In the genomic region with DNA sequence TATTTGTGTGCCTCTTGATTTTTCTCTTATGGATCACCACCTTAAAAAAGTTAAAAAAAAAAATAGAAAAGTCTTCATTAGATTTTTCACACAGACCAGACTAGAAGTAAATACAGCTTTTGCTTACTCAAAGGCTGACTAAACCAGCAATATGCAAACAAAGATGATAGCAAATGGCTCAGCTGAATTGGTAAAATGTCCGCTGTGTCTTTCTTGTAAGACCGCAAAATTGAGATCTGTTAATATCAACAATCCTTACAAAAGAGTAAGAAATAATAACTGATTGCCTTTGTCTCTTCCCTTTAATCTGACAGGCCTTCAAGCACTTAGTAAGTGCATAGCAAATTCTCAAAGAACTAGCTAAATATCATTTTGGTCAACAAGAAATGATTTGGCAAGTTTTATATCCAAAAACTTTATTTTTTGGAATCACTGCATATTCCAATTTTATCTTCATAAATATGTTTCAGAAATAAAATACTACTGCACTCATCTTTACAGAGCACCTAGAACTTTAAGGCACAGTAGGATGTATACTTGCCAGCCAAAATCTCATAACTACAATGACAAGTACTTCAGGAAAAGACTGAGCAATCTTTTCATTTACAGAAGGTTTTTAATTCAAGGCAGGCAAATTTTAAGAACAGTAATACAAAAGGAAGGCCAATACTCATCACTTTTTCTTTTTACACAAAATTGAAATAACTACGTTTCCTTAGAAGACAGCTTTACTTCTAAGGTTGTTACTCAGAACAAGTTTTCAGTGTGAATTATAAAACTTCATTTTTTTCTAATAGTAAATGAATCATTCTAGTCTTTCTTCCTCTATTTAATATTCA, we compare ENCODE assay signal across 8 cellular contexts. TPM values are rescaled to one million over a fixed set of nuclear protein-coding genes. Genes with fewer than 3 reads are reported as not detected.
DNase-seq lines count a peak whose midpoint lies in the region; ATAC-seq and TF ChIP-seq lines count a peak whose summit lies in the region.

No MANE protein-coding gene starts in this region.

- POLR2A ChIA-PET in activated CD4-positive, alpha-beta T cell treated with anti-CD3 and anti-CD28 coated beads for 36 hours (lab: Charles Lee) = interaction anchor here (1.0 kb wide), 1 partner anchor 43 kb away, joined by 3 read pairs; a partner anchor contains a TSS

- in situ Hi-C loops in SK-MEL-5 (cut with HindIII; ENCODE audit: low pct_unique_long_range_greater_than_20kb, low sequenced_read_pairs) (no loop called here), G401 (cut with HindIII; ENCODE audit: low sequenced_read_pairs) (no loop called here)

- no peak overlapping the region for H2AFZ ChIP-seq in hepatocyte

- no peak for DNase-seq in activated CD4-positive, alpha-beta T cell treated with anti-CD3 and anti-CD28 coated beads for 36 hours
- DNase-seq in activated CD4-positive, alpha-beta T cell treated with anti-CD3 and anti-CD28 coated beads, Interleukin-2, amount 50 U/mL, for 4 hours = no peak
- DNase-seq in SK-MEL-5 (ENCODE audit: low read depth, low spot score) = peak; percentile 27
- DNase-seq in hepatocyte (ENCODE audit: low spot score) = no peak
- DNase-seq in suprapubic skin (ENCODE audit: low spot score in 2 of 2) = no peak
- DNase-seq in stimulated activated naive CD4-positive, alpha-beta T cell treated with Interleukin-2 at 50 U/mL for 16 hours (lab: John Stamatoyannopoulos, UW) = no peak
- no peak for DNase-seq in G401 (ENCODE audit: low spot score)

- peaks cover 86% of the 10 kb centered on the region for H3K79me2 ChIP-seq in hepatocyte

- CTCF ChIA-PET in activated CD4-positive, alpha-beta T cell treated with anti-CD3 and anti-CD28 coated beads for 36 hours (lab: Charles Lee) = interaction anchor here (0.6 to 5.6 kb wide), 10 partner anchors 9 to 73 kb away, joined by 3 to 32 read pairs (median 4); no protein-coding TSS in a partner anchor

- H3K9me3 Mint-ChIP-seq in activated CD4-positive, alpha-beta T cell treated with anti-CD3 and anti-CD28 coated beads for 36 hours (ENCODE audit: low read depth) = no peaks in the 10 kb centered on the region

- 55% methylated on average over 3 of the region's 3 CpGs for WGBS in hepatocyte (ENCODE audit: low lambda C conversion rate, missing lambda C conversion rate)
- WGBS in suprapubic skin = 46% methylated on average over 3 of the region's 3 CpGs

- H3K27ac ChIP-seq in hepatocyte = peak overlapping the region; percentile 96
- peak overlapping the region; percentile 94 for H3K27ac ChIP-seq in suprapubic skin

- no peak for ATAC-seq in activated CD4-positive, alpha-beta T cell treated with anti-CD3 and anti-CD28 coated beads for 36 hours
- ATAC-seq in GM21737 (IDR thresholded peaks at IDR 0.05; ENCODE audit: unreplicated experiment) = no peak

- intact Hi-C loops in activated CD4-positive, alpha-beta T cell treated with anti-CD3 and anti-CD28 coated beads for 36 hours (cut with DNase I, micrococcal nuclease) = loop anchor here (1.0 to 5.0 kb wide), 9 partner anchors 13 to 356 kb away; a partner anchor contains a TSS

- no peaks in the 10 kb centered on the region for H3K36me3 ChIP-seq in hepatocyte (replicated peaks; ENCODE audit: insufficient read depth, low read depth)
- no peaks in the 10 kb centered on the region for H3K36me3 ChIP-seq in suprapubic skin

- H3K4me3 ChIP-seq in hepatocyte = peak overlapping the region; percentile 35
- peak overlapping the region; percentile 47 for H3K4me3 ChIP-seq in suprapubic skin

- H3K36me3 Mint-ChIP-seq in activated CD4-positive, alpha-beta T cell treated with anti-CD3 and anti-CD28 coated beads for 36 hours (ENCODE audit: low read depth) = peaks cover 29% of the 10 kb centered on the region

- H3K4me3 Mint-ChIP-seq in activated CD4-positive, alpha-beta T cell treated with anti-CD3 and anti-CD28 coated beads for 36 hours = peak overlapping the region; percentile 88

- TF ChIP-seq EP300 in suprapubic skin (IDR thresholded peaks at IDR 0.05) = no peak

- no peaks in the 10 kb centered on the region for H3K27me3 Mint-ChIP-seq in activated CD4-positive, alpha-beta T cell treated with anti-CD3 and anti-CD28 coated beads for 36 hours

- TF ChIP-seq CTCF in hepatocyte (IDR thresholded peaks at IDR 0.05; ENCODE audit: poor library complexity) = no peak
- TF ChIP-seq CTCF in suprapubic skin (IDR thresholded peaks at IDR 0.05) = no peak

- H3K4me1 Mint-ChIP-seq in activated CD4-positive, alpha-beta T cell treated with anti-CD3 and anti-CD28 coated beads for 36 hours = peaks cover 37% of the 10 kb centered on the region

- peak overlapping the region; percentile 96 for H3K27ac Mint-ChIP-seq in activated CD4-positive, alpha-beta T cell treated with anti-CD3 and anti-CD28 coated beads for 36 hours

- no peaks in the 10 kb centered on the region for H3K9me2 ChIP-seq in hepatocyte (replicated peaks; ENCODE audit: insufficient read depth)

- H3K4me2 ChIP-seq in hepatocyte = peak overlapping the region; percentile 71

- peaks cover 27% of the 10 kb centered on the region for H4K20me1 ChIP-seq in hepatocyte (ENCODE audit: insufficient read depth, poor library complexity, severe bottlenecking)

- no peaks in the 10 kb centered on the region for H3K9me3 ChIP-seq in hepatocyte (ENCODE audit: low read depth)
- no peaks in the 10 kb centered on the region for H3K9me3 ChIP-seq in suprapubic skin

- H3K4me1 ChIP-seq in hepatocyte (ENCODE audit: insufficient read depth) (peaks cover 17% of the 10 kb centered on the region), suprapubic skin (peaks cover 57% of the 10 kb centered on the region)

- no peak for TF ChIP-seq POLR2A in suprapubic skin (IDR thresholded peaks at IDR 0.05)

- H3K27me3 ChIP-seq in hepatocyte = no peaks in the 10 kb centered on the region
- no peaks in the 10 kb centered on the region for H3K27me3 ChIP-seq in suprapubic skin

RNA-seq across cellular contexts. Expression of a gene that starts 1.2 kb away (rescaled TPM):
- total RNA-seq in activated CD4-positive, alpha-beta T cell treated with anti-CD3 and anti-CD28 coated beads for 36 hours = 10 to 100 TPM; 75.2 to 87.0 TPM
- total RNA-seq in SK-MEL-5 (2014; rRNA removed; shearing (Covaris generic)) = 51.0 and 56.7 TPM in 2 replicates
- 42.5 and 49.7 TPM in 2 replicates for polyA plus RNA-seq in SK-MEL-5 (2015; cell fraction: cytosol; rRNA removed)
- polyA plus RNA-seq in SK-MEL-5 (2015; cell fraction: nucleus; rRNA removed) = 21.9 and 33.2 TPM in 2 replicates
- total RNA-seq in hepatocyte (91.1 and 94.6 TPM in 2 replicates), suprapubic skin (100 to 1,000 TPM in 3 of 4 donors, 10 to 100 TPM in 1; 81.7 to 123 (median 111) TPM)
- 39.4 and 44.4 TPM in 2 replicates for polyA plus RNA-seq in hepatocyte
- total RNA-seq in G401 (2014; rRNA removed; shearing (Covaris generic)) = 6.7 and 9.0 TPM in 2 replicates

RNA-seq across cellular contexts. Expression of a gene that starts 43.3 kb away (rescaled TPM):
- 10 to 100 TPM; 13.3 to 16.2 TPM for total RNA-seq in activated CD4-positive, alpha-beta T cell treated with anti-CD3 and anti-CD28 coated beads for 36 hours
- total RNA-seq in SK-MEL-5 (2014; rRNA removed; shearing (Covaris generic)) = 11.4 and 13.7 TPM in 2 replicates
- 9.8 and 10.4 TPM in 2 replicates for polyA plus RNA-seq in SK-MEL-5 (2015; cell fraction: cytosol; rRNA removed)
- polyA plus RNA-seq in SK-MEL-5 (2015; cell fraction: nucleus; rRNA removed) = 13.5 and 15.5 TPM in 2 replicates
- total RNA-seq in hepatocyte (6.1 and 8.4 TPM in 2 replicates), suprapubic skin (10 to 100 TPM in 3 of 4 donors, 1 to 10 TPM in 1; 6.1 to 14.6 (median 11.5) TPM)
- 8.4 and 11.3 TPM in 2 replicates for polyA plus RNA-seq in hepatocyte
- 9.7 and 16.5 TPM in 2 replicates for total RNA-seq in G401 (2014; rRNA removed; shearing (Covaris generic))
